Comparison of ENCODE assay signal across 12 cellular contexts in the genomic region with DNA sequence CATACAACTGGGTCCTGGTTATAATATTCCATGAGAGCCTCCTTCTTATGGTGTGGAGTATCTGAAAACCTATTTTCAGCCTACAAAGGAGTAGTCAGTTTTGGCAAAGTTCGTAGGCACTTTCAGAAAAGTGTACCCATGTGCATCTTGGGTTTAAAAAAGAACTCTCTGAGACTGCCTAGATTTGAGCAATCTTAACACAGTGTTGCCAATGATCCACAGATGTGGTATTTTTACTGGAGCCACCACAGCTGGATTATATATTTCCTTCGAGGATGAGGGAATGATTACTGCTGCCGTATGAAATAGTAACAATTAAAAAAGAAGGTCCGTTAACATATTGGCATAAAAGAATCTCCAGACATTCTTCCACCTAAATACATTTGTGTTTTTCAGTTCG. TPM values are rescaled to one million over a fixed set of nuclear protein-coding genes. Genes with fewer than 3 reads are reported as not detected.
DNase-seq lines count a peak whose midpoint lies in the region; ATAC-seq, FAIRE-seq and TF ChIP-seq lines count a peak whose summit lies in the region.
"Had no signal": no experiment of that assay in that cellular context is flagged by ENCODE, and none has a peak within 500 bp of the region (broad histone marks: within the 10 kb centered on the region; RNA-seq: fewer than 3 reads in every experiment).

No MANE protein-coding gene starts in this region.

- DNase-seq in H1 (ENCODE audit: low read depth in 1 of 2, low spot score in 2 of 2) (no peak), left lung (no peak), superior temporal gyrus (ENCODE audit: extremely low spot score) (peak; percentile 32), pancreas (no peak), NCI-H1417 (lab: John Stamatoyannopoulos, UW) (no peak), left lobe of liver (ENCODE audit: low spot score) (no peak)
- DNase-seq: DMS153, naive B cell had no signal

- H4K8ac ChIP-seq in H1 (ENCODE audit: extremely low read depth, insufficient read depth, low read length), result no peak overlapping the region

- H3K9me3 ChIP-seq in HUES48 (ENCODE audit: control insufficient read depth, insufficient read depth, low read length) (no peaks in the 10 kb centered on the region), H1 (ENCODE audit: insufficient read depth in 2 of 2, low read depth in 1 of 2, low read length in 1 of 2) (no peaks in the 10 kb centered on the region), left lung (no peaks in the 10 kb centered on the region), pancreas (no peaks in the 10 kb centered on the region)

- CTCF ChIA-PET in H1 (lab: Charles Lee; ENCODE audit: partially characterized antibody), result interaction anchor here (2.3 kb wide), 1 partner anchor 37 kb away, joined by 9 read pairs; no protein-coding TSS in a partner anchor

- H3K14ac ChIP-seq in H1 (ENCODE audit: insufficient read length), result no peak overlapping the region

- H3K4ac ChIP-seq in H1 (replicated peaks; ENCODE audit: insufficient read length, low read depth, low read length), result no peak overlapping the region

- H2BK20ac ChIP-seq in H1 (ENCODE audit: low read length), result no peak overlapping the region

- H3K56ac ChIP-seq in H1 (replicated peaks; ENCODE audit: insufficient read length, low read depth, low read length), result no peak overlapping the region

- peak overlapping the region; percentile 71 to 92 for H3K4me2 ChIP-seq in H1 (ENCODE audit: insufficient read depth in 1 of 2, low read depth in 2 of 2, low read length in 2 of 2)

- no peak overlapping the region for H2AK5ac ChIP-seq in H1 (ENCODE audit: low read depth, low read length)

- no peak for TF ChIP-seq POLR2A in H1 (IDR thresholded peaks at IDR 0.05; ENCODE audit: control extremely low read depth in 1 of 2, low read depth in 2 of 2, low read length in 2 of 2)

- H3K27me3 ChIP-seq in HUES48 (ENCODE audit: control insufficient read depth, insufficient read depth, low read length), result peaks cover 24% of the 10 kb centered on the region
- H3K27me3 ChIP-seq in H1 (replicated peaks in 1 of 4; ENCODE audit: control insufficient read depth in 3 of 4, extremely low read depth in 1 of 4, insufficient read depth in 3 of 4, low read length in 3 of 4), result peaks cover 0 to 19% (median 12%) of the 10 kb centered on the region in 4 experiments; a peak in 6 of 7 replicates
- peaks cover 0 to 51% of the 10 kb centered on the region in 2 donors for H3K27me3 ChIP-seq in left lung
- H3K27me3 ChIP-seq in pancreas, result peaks cover 0 to 3% (median 0%) of the 10 kb centered on the region in 4 donors

- H2BK120ac ChIP-seq in H1 (replicated peaks; ENCODE audit: low read depth, low read length), result no peak overlapping the region

- H3K23ac ChIP-seq in H1 (ENCODE audit: insufficient read length), result no peak overlapping the region

- H3K4me3 ChIP-seq in HUES48 (ENCODE audit: low read depth, low read length) (peak overlapping the region; percentile 77), H1 (ENCODE audit: extremely low read depth in 1 of 4, insufficient read depth in 2 of 4, low read depth in 3 of 4, low read length in 4 of 4) (peak overlapping the region; percentile 58 to 97 (median 82); a peak in 5 of 8 replicates), left lung (peak overlapping the region; percentile 30 to 49), pancreas (peak overlapping the region in 1 of 4 donors; percentile 41)

- H3K27ac ChIP-seq in HUES48 (ENCODE audit: low read depth, low read length) (no peak overlapping the region), H1 (ENCODE audit: low read depth, low read length) (no peak overlapping the region), left lung (peak overlapping the region; percentile 55 to 72), pancreas (no peak overlapping the region)

- POLR2A ChIA-PET in H1 (lab: Charles Lee; ENCODE audit: partially characterized antibody), result interaction anchor here (1.0 kb wide), 1 partner anchor 16 kb away, joined by 4 read pairs; no protein-coding TSS in a partner anchor

- no peak overlapping the region for H3K18ac ChIP-seq in H1 (ENCODE audit: extremely low read depth, low read length)

- WGBS in H1 (ENCODE audit: extremely low coverage in 1 of 2, insufficient coverage in 1 of 2, insufficient read length in 1 of 2, insufficient replicate concordance in 2 of 2, low coverage in 1 of 2, low lambda C conversion rate in 2 of 2, missing lambda C conversion rate in 1 of 2), 2 experiments, result 77% methylated on average over 5 of the region's 5 CpGs; no CpG with 5 or more reads in 1 of the 2 experiments
- 57 to 73% methylated on average over 5 of the region's 5 CpGs for WGBS in pancreas, 2 donors

- TF ChIP-seq RAD21 in H1 (IDR thresholded peaks at IDR 0.05 in 1 of 2, conservative IDR thresholded peaks at IDR 0.05 in 1 of 2; ENCODE audit: low read depth in 2 of 2, low read length in 2 of 2), result no peak

- no peak for FAIRE-seq in H1 (lab: Jason Lieb, UNC)
- FAIRE-seq in pancreas (lab: Jason Lieb, UNC), result no peak
- FAIRE-seq: endometrium had no signal

- H3K23me2 ChIP-seq in H1 (ENCODE audit: low read depth, low read length), result peaks cover 8% of the 10 kb centered on the region

- H3K79me1 ChIP-seq in H1 (ENCODE audit: low read depth, low read length), result no peaks in the 10 kb centered on the region

- no peak for TF ChIP-seq EP300 in H1 (IDR thresholded peaks at IDR 0.05; ENCODE audit: borderline replicate concordance in 1 of 2, low read depth in 2 of 2, low read length in 2 of 2)

- no peak overlapping the region for H2BK12ac ChIP-seq in H1 (ENCODE audit: low read depth, low read length)

- no peak overlapping the region for H4K5ac ChIP-seq in H1 (ENCODE audit: insufficient read length, low read depth, low read length)

- ATAC-seq in left lung, result no peak
- no peak for ATAC-seq in pancreas
- no peak for ATAC-seq in left lobe of liver
- ATAC-seq in HG02885 (IDR thresholded peaks at IDR 0.05; ENCODE audit: poor library complexity, unreplicated experiment), result no peak

- peaks cover 3 to 4% of the 10 kb centered on the region in 2 experiments; a peak in 2 of 4 replicates for H3K79me2 ChIP-seq in H1 (ENCODE audit: control insufficient read depth in 1 of 2, insufficient read depth in 2 of 2, low read length in 2 of 2)

- H3K9ac ChIP-seq in HUES48 (ENCODE audit: low read depth, low read length) (no peak overlapping the region), H1 (replicated peaks in 1 of 4; ENCODE audit: extremely low read depth in 1 of 4, low read depth in 3 of 4, low read length in 3 of 4) (no peak overlapping the region; a peak in 1 of 7 replicates)

- H3K4me1 ChIP-seq in HUES48 (ENCODE audit: control insufficient read depth, insufficient read depth, low read length) (peaks cover 12% of the 10 kb centered on the region; the same call in 1 of the 2 replicates), H1 (replicated peaks in 1 of 4; ENCODE audit: control insufficient read depth in 3 of 4, insufficient read depth in 4 of 4, low read length in 3 of 4) (peaks cover 0 to 5% (median 4%) of the 10 kb centered on the region in 4 experiments; a peak in 4 of 7 replicates), left lung (peaks cover 0 to 9% of the 10 kb centered on the region in 2 donors), pancreas (no peaks in the 10 kb centered on the region)

- H2BK15ac ChIP-seq in H1 (ENCODE audit: low read length), result 0 out of 2 replicates have a peak overlapping the region, but pooled peaks have one; percentile 16

- H4K20me1 ChIP-seq in H1 (replicated peaks in 1 of 2; ENCODE audit: control insufficient read depth in 1 of 2, insufficient read depth in 2 of 2, low read length in 2 of 2), result no peaks in the 10 kb centered on the region

- TF ChIP-seq CTCF in H1 (IDR thresholded peaks at IDR 0.05; ENCODE audit: control extremely low read depth in 1 of 3, insufficient read depth in 1 of 3, low read depth in 1 of 3, low read length in 3 of 3), result no peak
- TF ChIP-seq CTCF in left lung (IDR thresholded peaks at IDR 0.05), result no peak
- no peak for TF ChIP-seq CTCF in pancreas (IDR thresholded peaks at IDR 0.05)

- intact Hi-C loops in left lung (cut with DNase I), result no loop called here
- intact Hi-C loops in pancreas (cut with DNase I), result no loop called here

- H2AFZ ChIP-seq in H1 (ENCODE audit: low read length), result peak overlapping the region; percentile 48; the same call in 1 of the 2 replicates

- no peaks in the 10 kb centered on the region for H3K36me3 ChIP-seq in HUES48 (ENCODE audit: control insufficient read depth, insufficient read depth, low read length)
- H3K36me3 ChIP-seq in H1 (ENCODE audit: control insufficient read depth in 2 of 4, insufficient read depth in 4 of 4, low read length in 3 of 4), result no peaks in the 10 kb centered on the region
- no peaks in the 10 kb centered on the region for H3K36me3 ChIP-seq in left lung
- no peaks in the 10 kb centered on the region for H3K36me3 ChIP-seq in pancreas

- H4K91ac ChIP-seq in H1 (replicated peaks; ENCODE audit: insufficient read length, low read length), result no peak overlapping the region

- H2BK5ac ChIP-seq in H1 (ENCODE audit: low read depth, low read length), result no peak overlapping the region

TF ChIP-seq in H1, 55 proteins besides CTCF, POLR2A, EP300 and RAD21:
- TF ChIP-seq EZH2 (IDR thresholded peaks at IDR 0.05; ENCODE audit: low read depth, low read length, severe bottlenecking), result no peak
- TF ChIP-seq SRF (IDR thresholded peaks at IDR 0.05; ENCODE audit: low read depth, low read length), result no peak
- no peak for TF ChIP-seq SP1 (IDR thresholded peaks at IDR 0.05; ENCODE audit: low read depth, low read length)
- TF ChIP-seq POU5F1 (IDR thresholded peaks at IDR 0.05; ENCODE audit: low read depth, low read length), result no peak
- no peak for TF ChIP-seq NANOG (IDR thresholded peaks at IDR 0.05; ENCODE audit: insufficient read depth, low read depth, low read length, poor library complexity, severe bottlenecking)

RNA-seq across cellular contexts. Expression of a gene that starts 1.1 kb away (rescaled TPM):
- 11.8 and 20.5 TPM in 2 replicates for total RNA-seq in H1 (2021; fragmentation: NEBNext Ultra II Directional; extraction: Animal tissue kit (Norgen Biotek cat#: 25700))
- polyA plus RNA-seq in H1 (2011; rRNA removed) (0.38 and 0.85 TPM in 2 replicates), pancreas (under 1 TPM; 0.35 to 0.46 TPM)
- 1.5 TPM for polyA plus RNA-seq in H1 (2011; cell fraction: cytosol; rRNA removed)
- polyA plus RNA-seq in H1 (2011; cell fraction: nucleus; rRNA removed), result 2.2 TPM
- 3.1 to 5.2 TPM (median 3.5 TPM) in 4 replicates for polyA plus RNA-seq in H1 (2012, experiment 1 of 2)
- polyA plus RNA-seq in H1 (2012, experiment 2 of 2), result 0.20 TPM
- 4.2 TPM for polyA plus RNA-seq in H1 (2013, experiment 1 of 2)
- 4.7 TPM for polyA plus RNA-seq in H1 (2013, experiment 2 of 2)
- 2.1 and 2.5 TPM in 2 replicates for polyA minus RNA-seq in H1 (2011; rRNA and poly(A)+ RNA removed)
- polyA minus RNA-seq in H1 (2011; cell fraction: cytosol; rRNA and poly(A)+ RNA removed), result 3.1 TPM
- 1.5 TPM for polyA minus RNA-seq in H1 (2011; cell fraction: nucleus; rRNA and poly(A)+ RNA removed)
- total RNA-seq in left lung (10 to 100 TPM; 22.9 to 24.4 TPM), pancreas (1 to 10 TPM in 3 of 6 donors, under 1 TPM in 2, not detected in 1; 0.83 to 5.5 (median 2.3) TPM), left lobe of liver (32.1 TPM)
- total RNA-seq: T-helper 2 cell treated with Interferon-gamma antibody and Interleukin-4, amounts not matched to agents 100 ng/mL and 5 ng/mL, for 36 hours had no signal

Comparison
In these comparisons a context has a peak if more than half of its experiments do, and no peak if none do; other contexts are left out.
1. H3K27ac ChIP-seq: peak in left lung (2 of 2); none in HUES48 (single experiment), H1 (single experiment) and pancreas (0 of 4).